8 cellular contexts compared by ENCODE assay signal in genomic region chr6:116564921-116565872, GRCh38. TPM values are rescaled to one million over a fixed set of nuclear protein-coding genes. Genes with fewer than 3 reads are reported as not detected.
DNase-seq lines count a peak whose midpoint lies in the region; ATAC-seq and TF ChIP-seq lines count a peak whose summit lies in the region.

No MANE protein-coding gene starts in this region.

- H3K4me1 ChIP-seq in left lung (peaks cover 0 to 20% of the 10 kb centered on the region in 2 donors), suprapubic skin (peaks cover 21% of the 10 kb centered on the region)

- TF ChIP-seq EP300 in suprapubic skin (IDR thresholded peaks at IDR 0.05): no peak

- in situ Hi-C loops in astrocyte of the cerebellum (cut with HindIII; ENCODE audit: low sequenced_read_pairs): no loop called here

- TF ChIP-seq CTCF in astrocyte of the cerebellum (IDR thresholded peaks at IDR 0.05; ENCODE audit: low read depth, low read length, missing control alignments): no peak
- no peak for TF ChIP-seq CTCF in left lung (IDR thresholded peaks at IDR 0.05)
- TF ChIP-seq CTCF in suprapubic skin (IDR thresholded peaks at IDR 0.05): no peak

- H3K36me3 ChIP-seq in left lung: no peaks in the 10 kb centered on the region
- H3K36me3 ChIP-seq in suprapubic skin: no peaks in the 10 kb centered on the region

- no peaks in the 10 kb centered on the region for H3K9me3 ChIP-seq in left lung
- no peaks in the 10 kb centered on the region for H3K9me3 ChIP-seq in suprapubic skin

- ATAC-seq in left lung (peak; percentile 49), GM21360 (IDR thresholded peaks at IDR 0.05; ENCODE audit: unreplicated experiment) (no peak), GM18873 (IDR thresholded peaks at IDR 0.05; ENCODE audit: low FRiP score, unreplicated experiment) (no peak)

- peak overlapping the region; percentile 20 for H3K4me3 ChIP-seq in astrocyte of the cerebellum (ENCODE audit: low read depth, low read length)
- no peak overlapping the region for H3K4me3 ChIP-seq in left lung
- peak overlapping the region; percentile 42 for H3K4me3 ChIP-seq in suprapubic skin

- peak; percentile 75 for DNase-seq in NCI-H2029 (lab: John Stamatoyannopoulos, UW)
- DNase-seq in NCI-H2029 treated with DMSO at 0.1 percent for 48 hours (lab: John Stamatoyannopoulos, UW): no peak
- no peak for DNase-seq in astrocyte of the cerebellum (ENCODE audit: low read depth)
- DNase-seq in left lung: peak in 1 of 2 donors; percentile 79
- peak; percentile 60 to 78 for DNase-seq in suprapubic skin (ENCODE audit: low spot score in 2 of 2)
- DNase-seq in SIG-M5 treated with dmso at 0.1 percent for 504 hours (lab: John Stamatoyannopoulos, UW; ENCODE audit: unreplicated experiment): no peak

- H3K27me3 ChIP-seq in left lung (peaks cover 0 to 8% of the 10 kb centered on the region in 2 donors), suprapubic skin (no peaks in the 10 kb centered on the region)

- TF ChIP-seq POLR2A in suprapubic skin (IDR thresholded peaks at IDR 0.05): no peak

- WGBS in suprapubic skin: 60% methylated on average over 32 of the region's 42 CpGs

- H3K27ac ChIP-seq in left lung (no peak overlapping the region), suprapubic skin (no peak overlapping the region)

- intact Hi-C loops in left lung (cut with DNase I): no loop called here

RNA-seq across cellular contexts. Expression of gene RWDD1, which starts 6.1 kb away (rescaled TPM):
- total RNA-seq in left lung (10 to 100 TPM; 37.0 to 41.1 TPM), suprapubic skin (10 to 100 TPM; 24.6 to 38.1 (median 27.1) TPM)

RNA-seq across cellular contexts. Expression of gene CALHM4, which starts 11.6 kb away (rescaled TPM):
- total RNA-seq in left lung (not detected), suprapubic skin (10 to 100 TPM in 1 of 4 donors, 1 to 10 TPM in 2, not detected in 1; 1.8 to 12.5 (median 2.6) TPM)

RNA-seq across cellular contexts. Expression of gene TRAPPC3L, which starts 19.7 kb away (rescaled TPM):
- under 1 TPM; 0.12 to 0.13 TPM for total RNA-seq in left lung
- not detected for total RNA-seq in suprapubic skin

RNA-seq across cellular contexts. Expression of gene RSPH4A, which starts 51.1 kb away (rescaled TPM):
- 1 to 10 TPM in 1 of 2 donors, under 1 TPM in 1; 0.15 to 5.1 TPM for total RNA-seq in left lung
- 1 to 10 TPM in 1 of 4 donors, under 1 TPM in 2, not detected in 1; 0.25 to 2.0 (median 0.81) TPM for total RNA-seq in suprapubic skin

RNA-seq across cellular contexts. Expression of gene CALHM5, which starts 53.8 kb away (rescaled TPM):
- 1 to 10 TPM; 2.3 to 2.9 TPM for total RNA-seq in left lung
- 1 to 10 TPM in 3 of 4 donors, under 1 TPM in 1; 0.89 to 5.9 (median 1.4) TPM for total RNA-seq in suprapubic skin

Comparison
In these comparisons a context has a peak if more than half of its experiments do, and no peak if none do; other contexts are left out.
1. DNase-seq: peak in NCI-H2029 (single experiment) and suprapubic skin (2 of 2); none in NCI-H2029 treated with DMSO at 0.1 percent for 48 hours (single experiment), astrocyte of the cerebellum (single experiment) and SIG-M5 treated with dmso at 0.1 percent for 504 hours (single experiment).
2. H3K4me3 ChIP-seq: peak in astrocyte of the cerebellum (single experiment) and suprapubic skin (single experiment); none in left lung (0 of 2).